In genomic region chr13:60178327-60178726, GRCh38 we compare ENCODE assay signal across 22 cellular contexts. TPM values are rescaled to one million over a fixed set of nuclear protein-coding genes. Genes with fewer than 3 reads are reported as not detected.
"Had no signal": no experiment of that assay in that cellular context is flagged by ENCODE, and none has a peak within 500 bp of the region (broad histone marks: within the 10 kb centered on the region; RNA-seq: fewer than 3 reads in every experiment).

No MANE protein-coding gene starts in this region.

- H3K4me3 ChIP-seq: K562, SJSA1, SK-N-MC had no signal

- H3K27me3 Mint-ChIP-seq: IgD-negative memory B cell had no signal

- H3K4me1 ChIP-seq: SJSA1 had no signal

- FAIRE-seq: HTR-8/SVneo, K562 had no signal

- H3K4me1 Mint-ChIP-seq: IgD-negative memory B cell had no signal

- H3K9me3 ChIP-seq: SJSA1 had no signal

- H3K36me3 Mint-ChIP-seq: IgD-negative memory B cell had no signal

- DNase-seq: Kasumi-1, MM.1S, NCI-H1105, NCI-H1417, NCI-H1436 treated with DMSO at 0.1 percent for 48 hours, NCI-H187, NCI-H2029, NCI-H2081 treated with DMSO at 0.1 percent for 48 hours, NCI-H2171, NCI-H226, NCI-H446 treated with DMSO at 0.1 percent for 48 hours, NCI-H510A treated with DMSO at 0.1 percent for 48 hours, NCI-H82, Right ventricle myocardium superior, RPMI8226, SIG-M5 had no signal

- H3K4me3 Mint-ChIP-seq: IgD-negative memory B cell had no signal

- H3K27ac ChIP-seq: KMS-11, SJSA1, SK-N-MC had no signal

- H3K36me3 ChIP-seq: SJSA1 had no signal

- H3K27ac Mint-ChIP-seq: IgD-negative memory B cell had no signal

RNA-seq across cellular contexts. Expression of gene DIAPH3, which starts 14.6 kb away (rescaled TPM):
- polyA plus RNA-seq: IgD-negative memory B cell had no signal
